In the genomic region with DNA sequence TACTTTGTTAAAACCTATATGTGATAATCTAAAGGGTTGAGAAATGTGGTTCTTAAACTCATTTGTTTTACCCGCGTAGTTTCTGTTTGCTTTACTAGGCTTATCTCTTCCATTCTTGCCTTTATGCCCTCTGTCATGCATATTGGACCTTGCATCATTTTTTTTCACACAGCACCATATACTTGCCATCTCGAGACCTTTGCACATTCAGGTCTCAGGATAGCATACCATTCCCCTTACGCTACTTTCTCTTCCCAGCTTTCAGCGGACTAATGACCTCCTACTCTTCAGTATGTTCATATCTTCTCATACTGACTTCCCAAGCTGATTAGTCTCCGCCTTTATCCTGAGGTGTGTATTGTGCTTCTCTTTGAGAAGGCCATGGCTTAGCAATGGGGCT, we compare ENCODE assay signal across 19 cellular contexts. TPM values are rescaled to one million over a fixed set of nuclear protein-coding genes. Genes with fewer than 3 reads are reported as not detected.
A peak's percentile ranks its signal among the peaks of the same experiment; 100 is the strongest.
DNase-seq lines count a peak whose midpoint lies in the region; ATAC-seq, FAIRE-seq and TF ChIP-seq lines count a peak whose summit lies in the region.
"Had no signal": no experiment of that assay in that cellular context is flagged by ENCODE, and none has a peak within 500 bp of the region (broad histone marks: within the 10 kb centered on the region; RNA-seq: fewer than 3 reads in every experiment).

No MANE protein-coding gene starts in this region.

- peak; percentile 96 for FAIRE-seq in D721Med (lab: Jason Lieb, UNC)

- H3K27me3 ChIP-seq in psoas muscle (ENCODE audit: insufficient read depth in 3 of 3, low read length in 2 of 3): no peaks in the 10 kb centered on the region
- H3K27me3 ChIP-seq: BLaER1 treated with 17β-estradiol and CSF1 and Interleukin-3, amounts not matched to agents 10 nM and 100 nM; Peyer's patch had no signal

- intact Hi-C loops in psoas muscle (cut with DNase I): loop anchor here in 1 of 2 donors (10.0 kb wide), 1 partner anchor 110 kb away; a partner anchor contains a TSS
- intact Hi-C loops in natural killer cell (cut with micrococcal nuclease): no loop called here

- H3K9me3 Mint-ChIP-seq in natural killer cell: no peaks in the 10 kb centered on the region

- H3K27ac ChIP-seq in psoas muscle: peak overlapping the region; percentile 67
- H3K27ac ChIP-seq: BLaER1 treated with 17β-estradiol and CSF1 and Interleukin-3, amounts not matched to agents 10 nM and 100 nM; HL-60 had no signal

- H3K4me3 Mint-ChIP-seq in natural killer cell (no peak overlapping the region), T-helper 17 cell (no peak overlapping the region)

- H3K27me3 Mint-ChIP-seq in natural killer cell (ENCODE audit: low read depth in 2 of 2) (no peaks in the 10 kb centered on the region), T-helper 17 cell (no peaks in the 10 kb centered on the region)

- ATAC-seq in left lobe of liver (peak; percentile 71), psoas muscle (peak in 3 of 4 donors; percentile 12 to 48 (median 48)), natural killer cell (no peak), T-helper 17 cell (no peak)
- ATAC-seq: SK-N-SH treated with all-trans-retinoic acid at 6 μM for 48 hours had no signal

- TF ChIP-seq CTCF in D721Med (IDR thresholded peaks at IDR 0.05; ENCODE audit: insufficient read depth, missing control alignments): no peak
- TF ChIP-seq CTCF in psoas muscle (IDR thresholded peaks at IDR 0.05): no peak
- no peak for TF ChIP-seq CTCF in natural killer cell (IDR thresholded peaks at IDR 0.05)

- H3K9me3 ChIP-seq in psoas muscle (no peaks in the 10 kb centered on the region), T-helper 17 cell (ENCODE audit: control insufficient read depth, low read length, poor library complexity, severe bottlenecking) (no peaks in the 10 kb centered on the region)
- H3K9me3 ChIP-seq: BLaER1 treated with 17β-estradiol and CSF1 and Interleukin-3, amounts not matched to agents 10 nM and 100 nM; Peyer's patch had no signal

- 78 to 87% (median 79%) methylated on average over 6 of the region's 6 CpGs for WGBS in psoas muscle, 3 donors

- H3K36me3 Mint-ChIP-seq in natural killer cell (no peaks in the 10 kb centered on the region), T-helper 17 cell (ENCODE audit: low read depth) (no peaks in the 10 kb centered on the region)

- H3K36me3 ChIP-seq in psoas muscle (ENCODE audit: insufficient read depth in 1 of 2, low read depth in 1 of 2): peaks cover 0 to 15% of the 10 kb centered on the region in 2 donors

- H3K4me1 Mint-ChIP-seq in natural killer cell: no peaks in the 10 kb centered on the region
- no peaks in the 10 kb centered on the region for H3K4me1 Mint-ChIP-seq in T-helper 17 cell

- H3K27ac Mint-ChIP-seq in natural killer cell: no peak overlapping the region
- H3K27ac Mint-ChIP-seq in T-helper 17 cell: no peak overlapping the region

- no peak overlapping the region for H3K4me3 ChIP-seq in psoas muscle
- H3K4me3 ChIP-seq: BLaER1 treated with 17β-estradiol and CSF1 and Interleukin-3, amounts not matched to agents 10 nM and 100 nM; Peyer's patch had no signal

- peaks cover 33% of the 10 kb centered on the region for H3K4me1 ChIP-seq in psoas muscle
- H3K4me1 ChIP-seq: BLaER1 treated with 17β-estradiol and CSF1 and Interleukin-3, amounts not matched to agents 10 nM and 100 nM; Peyer's patch had no signal

- no peak for DNase-seq in D721Med (ENCODE audit: insufficient read length, low spot score)
- DNase-seq in NCI-H82 (lab: John Stamatoyannopoulos, UW): peak; percentile 88
- no peak for DNase-seq in left lobe of liver (ENCODE audit: low spot score)
- no peak for DNase-seq in psoas muscle
- DNase-seq in natural killer cell: no peak
- no peak for DNase-seq in DMS79 treated with DMSO at 0.1 percent for 48 hours (lab: John Stamatoyannopoulos, UW)
- no peak for DNase-seq in T-helper 17 cell
- DNase-seq in H4 (ENCODE audit: low spot score): no peak
- DNase-seq: Karpas-422, NCI-H1105 treated with DMSO at 0.1 percent for 48 hours, NCI-H187, NCI-H2171, NCI-H446 treated with DMSO at 0.1 percent for 48 hours, NCI-H774, Right ventricle myocardium superior had no signal

RNA-seq across cellular contexts. Expression of a gene that starts 40.5 kb away (rescaled TPM):
- total RNA-seq in left lobe of liver (18.8 TPM), psoas muscle (100 to 1,000 TPM in 1 of 4 donors, 10 to 100 TPM in 3; 39.9 to 105 (median 65.7) TPM), natural killer cell (10 to 100 TPM; 35.6 to 39.5 (median 36.7) TPM), T-helper 17 cell (10 to 100 TPM; 27.0 to 37.3 TPM)
- polyA plus RNA-seq in psoas muscle: 100 to 1,000 TPM in 1 of 3 donors, 10 to 100 TPM in 2; 25.6 to 120 (median 45.4) TPM
- 7.8 and 12.7 TPM in 2 replicates for total RNA-seq in H4 (2014; rRNA removed; shearing (Covaris generic))

Comparison
In these comparisons a context has a peak if more than half of its experiments do, and no peak if none do; other contexts are left out.
1. ATAC-seq: peak in left lobe of liver (single experiment) and psoas muscle (3 of 4); none in natural killer cell (0 of 3) and T-helper 17 cell (single experiment).